Comparison of ENCODE assay signal across 10 cellular contexts in genomic region chr7:17640730-17641377, GRCh38.
A peak's percentile ranks its signal among the peaks of the same experiment; 100 is the strongest.
DNase-seq lines count a peak whose midpoint lies in the region; ATAC-seq and TF ChIP-seq lines count a peak whose summit lies in the region.
"Had no signal": no experiment of that assay in that cellular context is flagged by ENCODE, and none has a peak within 500 bp of the region (broad histone marks: within the 10 kb centered on the region; RNA-seq: fewer than 3 reads in every experiment).

No MANE protein-coding gene starts in this region.

- no peaks in the 10 kb centered on the region for H3F3A ChIP-seq in MM.1S (ENCODE audit: insufficient read depth, low read length)

- DNase-seq in NCI-H1092 treated with DMSO at 0.1 percent for 48 hours (lab: John Stamatoyannopoulos, UW) (peak; percentile 17), NCI-H1092 (lab: John Stamatoyannopoulos, UW) (no peak), MM.1S (peak; percentile 34), ascending aorta (ENCODE audit: low spot score in 2 of 2) (no peak), kidney epithelial cell (ENCODE audit: low read depth) (no peak), UCSD-AML1 (lab: John Stamatoyannopoulos, UW; ENCODE audit: unreplicated experiment) (no peak)

- TF ChIP-seq CTCF in MM.1S (IDR thresholded peaks at IDR 0.05; ENCODE audit: low read length) (peak; percentile 69), ascending aorta (IDR thresholded peaks at IDR 0.05) (peak in 2 of 3 experiments; percentile 51 to 61), kidney epithelial cell (IDR thresholded peaks at IDR 0.05; ENCODE audit: insufficient read depth, low read length, poor library complexity, severe bottlenecking) (peak; percentile 66)

- H3K9me3 ChIP-seq in MM.1S (replicated peaks; ENCODE audit: insufficient read depth, low read length), result no peaks in the 10 kb centered on the region
- H3K9me3 ChIP-seq in ascending aorta, result no peaks in the 10 kb centered on the region
- H3K9me3 ChIP-seq: ovary had no signal

- H3K4me1 ChIP-seq in MM.1S (ENCODE audit: low read length) (no peaks in the 10 kb centered on the region), ascending aorta (no peaks in the 10 kb centered on the region)

- H3K27me3 ChIP-seq in MM.1S (replicated peaks; ENCODE audit: insufficient read depth, low read length) (no peaks in the 10 kb centered on the region), ascending aorta (no peaks in the 10 kb centered on the region), kidney epithelial cell (ENCODE audit: control insufficient read depth, insufficient read depth, low read length) (no peaks in the 10 kb centered on the region)
- H3K27me3 ChIP-seq: BLaER1 treated with 17β-estradiol and CSF1 and Interleukin-3, amounts not matched to agents 10 nM and 100 nM; ovary had no signal

- intact Hi-C loops in ascending aorta (cut with DNase I), result no loop called here

- no peaks in the 10 kb centered on the region for H3K79me2 ChIP-seq in MM.1S (ENCODE audit: low read length)

- no peak overlapping the region for H3K9ac ChIP-seq in MM.1S (ENCODE audit: low read length)
- H3K9ac ChIP-seq: BLaER1 treated with 17β-estradiol and CSF1 and Interleukin-3, amounts not matched to agents 10 nM and 100 nM had no signal

- H2AFZ ChIP-seq in MM.1S (ENCODE audit: low read length), result no peak overlapping the region

- no peaks in the 10 kb centered on the region for H4K20me1 ChIP-seq in MM.1S (ENCODE audit: insufficient read depth, low read length)
- H4K20me1 ChIP-seq: BLaER1 treated with 17β-estradiol and CSF1 and Interleukin-3, amounts not matched to agents 10 nM and 100 nM had no signal

- ATAC-seq in GM19395 (IDR thresholded peaks at IDR 0.05; ENCODE audit: unreplicated experiment) (peak; percentile 82), HG02870 (IDR thresholded peaks at IDR 0.05; ENCODE audit: unreplicated experiment) (no peak)

- no peaks in the 10 kb centered on the region for H3K36me3 ChIP-seq in MM.1S (replicated peaks; ENCODE audit: insufficient read depth, low read length)
- H3K36me3 ChIP-seq in ascending aorta, result no peaks in the 10 kb centered on the region
- H3K36me3 ChIP-seq in kidney epithelial cell (ENCODE audit: control insufficient read depth, insufficient read depth, low read length), result no peaks in the 10 kb centered on the region
- H3K36me3 ChIP-seq: BLaER1 treated with 17β-estradiol and CSF1 and Interleukin-3, amounts not matched to agents 10 nM and 100 nM; ovary had no signal

- no peak overlapping the region for H3K4me2 ChIP-seq in MM.1S (ENCODE audit: low read depth, low read length)
- H3K4me2 ChIP-seq: BLaER1 treated with 17β-estradiol and CSF1 and Interleukin-3, amounts not matched to agents 10 nM and 100 nM had no signal

- H3K27ac ChIP-seq in MM.1S (ENCODE audit: low read length), result no peak overlapping the region
- H3K27ac ChIP-seq in ascending aorta, result no peak overlapping the region
- H3K27ac ChIP-seq: BLaER1 treated with 17β-estradiol and CSF1 and Interleukin-3, amounts not matched to agents 10 nM and 100 nM; ovary had no signal

- no peak overlapping the region for H3K4me3 ChIP-seq in MM.1S (ENCODE audit: low read length)
- H3K4me3 ChIP-seq in ascending aorta, result no peak overlapping the region
- no peak overlapping the region for H3K4me3 ChIP-seq in kidney epithelial cell (ENCODE audit: low read depth, low read length)
- H3K4me3 ChIP-seq: BLaER1 treated with 17β-estradiol and CSF1 and Interleukin-3, amounts not matched to agents 10 nM and 100 nM; ovary had no signal

- H3K9me2 ChIP-seq in MM.1S (replicated peaks; ENCODE audit: insufficient read depth, low read length), result no peaks in the 10 kb centered on the region

Comparison
In these comparisons a context has a peak if more than half of its experiments do, and no peak if none do; other contexts are left out.
1. DNase-seq: peak in NCI-H1092 treated with DMSO at 0.1 percent for 48 hours (single experiment) and MM.1S (single experiment); none in NCI-H1092 (single experiment), ascending aorta (0 of 2), kidney epithelial cell (single experiment) and UCSD-AML1 (single experiment).
2. Peak in every context shown above with its lines, with median percentiles within 50 percentile points of each other: CTCF ChIP-seq.